Comparison of ENCODE assay signal across 9 cellular contexts in the genomic region with DNA sequence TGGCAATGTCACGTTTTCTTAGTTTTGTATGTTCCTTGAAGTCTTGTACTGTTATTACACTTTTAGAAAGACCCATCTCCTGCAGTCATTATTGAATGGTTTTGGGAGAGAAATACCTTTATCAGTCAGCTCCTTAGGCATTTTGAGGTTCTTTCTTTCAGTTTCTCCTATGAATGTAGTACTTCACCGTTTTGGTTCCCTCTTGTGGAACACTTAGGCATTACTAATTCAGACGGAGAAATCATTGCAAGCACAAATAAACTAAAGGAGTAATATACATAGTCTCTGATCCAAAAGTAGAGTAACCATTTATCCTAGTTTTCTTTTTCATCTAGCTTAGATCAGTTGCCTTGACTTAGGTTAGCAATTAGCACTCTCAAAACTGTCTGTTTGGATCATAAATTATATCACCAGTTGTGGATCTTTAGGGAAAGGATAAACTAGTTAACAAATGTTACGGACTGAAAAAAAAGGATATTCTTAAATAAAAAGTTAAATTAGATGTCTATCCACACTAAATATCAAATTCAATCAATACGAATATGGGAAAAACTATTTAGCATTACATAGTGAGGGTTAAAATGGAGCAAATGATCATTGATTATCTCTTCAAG.
DNase-seq lines count a peak whose midpoint lies in the region; ATAC-seq and TF ChIP-seq lines count a peak whose summit lies in the region.
"Had no signal": no experiment of that assay in that cellular context is flagged by ENCODE, and none has a peak within 500 bp of the region (broad histone marks: within the 10 kb centered on the region; RNA-seq: fewer than 3 reads in every experiment).

No MANE protein-coding gene starts in this region.

- intact Hi-C loops in lower lobe of right lung (cut with DNase I) = no loop called here
- intact Hi-C loops in ascending aorta (cut with DNase I) = no loop called here

- H3K9me3 ChIP-seq in RWPE2 (ENCODE audit: severe bottlenecking) = no peaks in the 10 kb centered on the region
- H3K9me3 ChIP-seq in lower lobe of right lung = no peaks in the 10 kb centered on the region
- H3K9me3 ChIP-seq in ascending aorta = peaks cover 0 to 8% of the 10 kb centered on the region in 2 donors

- no peak overlapping the region for H3K27ac ChIP-seq in RWPE2 (ENCODE audit: poor library complexity, severe bottlenecking)
- H3K27ac ChIP-seq in lower lobe of right lung = no peak overlapping the region
- H3K27ac ChIP-seq in ascending aorta = no peak overlapping the region
- H3K27ac ChIP-seq: skin epidermis had no signal

- H3K27me3 ChIP-seq in RWPE2 (ENCODE audit: insufficient read depth, poor library complexity, severe bottlenecking) (no peaks in the 10 kb centered on the region), lower lobe of right lung (ENCODE audit: low read depth) (no peaks in the 10 kb centered on the region), ascending aorta (no peaks in the 10 kb centered on the region)

- H3K4me3 ChIP-seq in RWPE2 (ENCODE audit: severe bottlenecking) (no peak overlapping the region), lower lobe of right lung (no peak overlapping the region), ascending aorta (no peak overlapping the region)
- H3K4me3 ChIP-seq: skin epidermis had no signal

- H3K36me3 ChIP-seq in RWPE2 (ENCODE audit: low read depth) (no peaks in the 10 kb centered on the region), lower lobe of right lung (no peaks in the 10 kb centered on the region), ascending aorta (no peaks in the 10 kb centered on the region)

- TF ChIP-seq CTCF in RWPE2 (IDR thresholded peaks at IDR 0.05; ENCODE audit: poor library complexity, severe bottlenecking) = peak; percentile 74
- peak; percentile 12 for TF ChIP-seq CTCF in lower lobe of right lung (IDR thresholded peaks at IDR 0.05)
- TF ChIP-seq CTCF in ascending aorta (IDR thresholded peaks at IDR 0.05) = no peak

- no peak for DNase-seq in RWPE2 (ENCODE audit: low spot score)
- DNase-seq in lower lobe of right lung = no peak
- no peak for DNase-seq in ecto neural progenitor cell (ENCODE audit: low spot score)
- DNase-seq in activated CD4-positive, alpha-beta T cell treated with anti-CD3 and anti-CD28 coated beads, Interleukin-2, amount 50 U/mL, for 1 hour = no peak
- no peak for DNase-seq in ascending aorta (ENCODE audit: low spot score in 2 of 2)
- DNase-seq in DMS153 (lab: John Stamatoyannopoulos, UW) = no peak

- H3K4me1 ChIP-seq in RWPE2 (ENCODE audit: insufficient read depth, poor library complexity, severe bottlenecking) (no peaks in the 10 kb centered on the region), lower lobe of right lung (no peaks in the 10 kb centered on the region), ascending aorta (no peaks in the 10 kb centered on the region)

- ATAC-seq in GM18858 (IDR thresholded peaks at IDR 0.05; ENCODE audit: unreplicated experiment) (peak; percentile 77), HG03457 (IDR thresholded peaks at IDR 0.05; ENCODE audit: unreplicated experiment) (peak; percentile 76), RWPE2 (ENCODE audit: low read depth) (0 out of 3 replicates have a peak, but pooled peaks have one; percentile 46), lower lobe of right lung (no peak)

Comparison
In these comparisons a context has a peak if more than half of its experiments do, and no peak if none do; other contexts are left out.
1. ATAC-seq: peak in GM18858 (single experiment), HG03457 (single experiment) and RWPE2 (single experiment); none in lower lobe of right lung (0 of 2).
2. CTCF ChIP-seq: peak in RWPE2 (single experiment) and lower lobe of right lung (single experiment); none in ascending aorta (0 of 3).